ENCODE assay signal across 12 cellular contexts in genomic region chr17:7207120-7208001, GRCh38. TPM values are rescaled to one million over a fixed set of nuclear protein-coding genes. Genes with fewer than 3 reads are reported as not detected.
DNase-seq lines count a peak whose midpoint lies in the region; ATAC-seq and TF ChIP-seq lines count a peak whose summit lies in the region.
"Had no signal": no experiment of that assay in that cellular context is flagged by ENCODE, and none has a peak within 500 bp of the region (broad histone marks: within the 10 kb centered on the region; RNA-seq: fewer than 3 reads in every experiment).

No MANE protein-coding gene starts in this region.

- H3K9me3 ChIP-seq in BLaER1 treated with 17β-estradiol and CSF1 and Interleukin-3, amounts not matched to agents 10 nM and 100 nM (replicated peaks in 1 of 11), result no peaks in the 10 kb centered on the region
- H3K9me3 ChIP-seq in HUES6 (ENCODE audit: control insufficient read depth, insufficient read depth, low read depth, low read length), result no peaks in the 10 kb centered on the region
- H3K9me3 ChIP-seq in effector memory CD4-positive, alpha-beta T cell (ENCODE audit: control insufficient read depth, low read length), result no peaks in the 10 kb centered on the region
- H3K9me3 ChIP-seq: thoracic aorta had no signal

- ATAC-seq in HG02610 (IDR thresholded peaks at IDR 0.05; ENCODE audit: unreplicated experiment) (no peak), GM19397 (IDR thresholded peaks at IDR 0.05; ENCODE audit: unreplicated experiment) (no peak)

- H3K36me3 Mint-ChIP-seq in nephron (ENCODE audit: low read depth) (peaks cover 14% of the 10 kb centered on the region), endothelial cell (ENCODE audit: low read depth, unreplicated experiment) (peaks cover 26% of the 10 kb centered on the region)

- no peaks in the 10 kb centered on the region for H3K27me3 ChIP-seq in BLaER1 treated with 17β-estradiol and CSF1 and Interleukin-3, amounts not matched to agents 10 nM and 100 nM
- H3K27me3 ChIP-seq in HUES6 (ENCODE audit: control insufficient read depth, insufficient read depth, low read length), result no peaks in the 10 kb centered on the region; the same call in 1 of the 2 replicates
- no peaks in the 10 kb centered on the region for H3K27me3 ChIP-seq in effector memory CD4-positive, alpha-beta T cell (replicated peaks; ENCODE audit: control insufficient read depth, insufficient read depth, low read length, poor library complexity, severe bottlenecking)

- peak overlapping the region in 2 of 11 experiments; percentile 18 to 28; a peak in 2 of 22 replicates for H3K9ac ChIP-seq in BLaER1 treated with 17β-estradiol and CSF1 and Interleukin-3, amounts not matched to agents 10 nM and 100 nM
- H3K9ac ChIP-seq in HUES6 (ENCODE audit: low read length), result no peak overlapping the region
- H3K9ac ChIP-seq: parathyroid adenoma had no signal

- H3K4me2 ChIP-seq in BLaER1 treated with 17β-estradiol and CSF1 and Interleukin-3, amounts not matched to agents 10 nM and 100 nM, result peak overlapping the region in 6 of 11 experiments; percentile 3 to 42 (median 23); a peak in 8 of 22 replicates

- H3K27ac Mint-ChIP-seq in nephron (peak overlapping the region; percentile 98 to 99 (median 98)), endothelial cell (ENCODE audit: unreplicated experiment) (no peak overlapping the region)

- peaks cover 33 to 73% (median 59%) of the 10 kb centered on the region in 10 experiments for H3K4me1 ChIP-seq in BLaER1 treated with 17β-estradiol and CSF1 and Interleukin-3, amounts not matched to agents 10 nM and 100 nM
- H3K4me1 ChIP-seq in HUES6 (ENCODE audit: control insufficient read depth, insufficient read depth, low read length), result peaks cover 38% of the 10 kb centered on the region
- H3K4me1 ChIP-seq in effector memory CD4-positive, alpha-beta T cell (ENCODE audit: control insufficient read depth, insufficient read depth, low read length, poor library complexity, severe bottlenecking), result peaks cover 16% of the 10 kb centered on the region

- H3K4me1 Mint-ChIP-seq in nephron (peaks cover 50% of the 10 kb centered on the region), endothelial cell (ENCODE audit: unreplicated experiment) (peaks cover 32% of the 10 kb centered on the region)

- peaks cover 16 to 45% (median 19%) of the 10 kb centered on the region in 11 experiments for H3K36me3 ChIP-seq in BLaER1 treated with 17β-estradiol and CSF1 and Interleukin-3, amounts not matched to agents 10 nM and 100 nM
- H3K36me3 ChIP-seq in HUES6 (ENCODE audit: control insufficient read depth, insufficient read depth, low read length), result peaks cover 17% of the 10 kb centered on the region
- H3K36me3 ChIP-seq in effector memory CD4-positive, alpha-beta T cell (ENCODE audit: control insufficient read depth, insufficient read depth, low read length), result no peaks in the 10 kb centered on the region

- H3K4me3 ChIP-seq in BLaER1 treated with 17β-estradiol and CSF1 and Interleukin-3, amounts not matched to agents 10 nM and 100 nM, result no peak overlapping the region
- H3K4me3 ChIP-seq in HUES6 (ENCODE audit: low read depth, low read length), result peak overlapping the region; percentile 42
- no peak overlapping the region for H3K4me3 ChIP-seq in effector memory CD4-positive, alpha-beta T cell (ENCODE audit: insufficient read depth, low read depth, low read length, poor library complexity, severe bottlenecking)
- H3K4me3 ChIP-seq: thoracic aorta had no signal

- peak overlapping the region; percentile 74 to 84 (median 81) for H3K4me3 Mint-ChIP-seq in nephron
- H3K4me3 Mint-ChIP-seq in endothelial cell (ENCODE audit: unreplicated experiment), result no peak overlapping the region

- DNase-seq in effector memory CD4-positive, alpha-beta T cell, result no peak
- DNase-seq in endothelial cell (ENCODE audit: low spot score), result no peak
- DNase-seq in NCI-H1694 treated with DMSO at 0.1 percent for 48 hours (lab: John Stamatoyannopoulos, UW), result no peak
- DNase-seq: COR-L47; stimulated activated CD4-positive, alpha-beta T cell treated with anti-CD3 and anti-CD28 coated beads, Interleukin-4, amount 100 ng/mL, for 24 hours had no signal

- H3K27ac ChIP-seq in BLaER1 treated with 17β-estradiol and CSF1 and Interleukin-3, amounts not matched to agents 10 nM and 100 nM, result peak overlapping the region in 1 of 11 experiments; percentile 29; a peak in 1 of 22 replicates
- H3K27ac ChIP-seq in HUES6 (ENCODE audit: low read depth, low read length), result no peak overlapping the region
- H3K27ac ChIP-seq in effector memory CD4-positive, alpha-beta T cell (ENCODE audit: insufficient read depth, low read length, poor library complexity, severe bottlenecking), result peak overlapping the region; percentile 90
- H3K27ac ChIP-seq: parathyroid adenoma, thoracic aorta had no signal

- H4K20me1 ChIP-seq in BLaER1 treated with 17β-estradiol and CSF1 and Interleukin-3, amounts not matched to agents 10 nM and 100 nM, result peaks cover 18 to 93% (median 75%) of the 10 kb centered on the region in 11 experiments; a peak in 20 of 22 replicates

- H3K27me3 Mint-ChIP-seq in nephron (ENCODE audit: low read depth) (peaks cover 5% of the 10 kb centered on the region), endothelial cell (ENCODE audit: unreplicated experiment) (peaks cover 20% of the 10 kb centered on the region)

- H3K9me3 Mint-ChIP-seq in nephron (no peaks in the 10 kb centered on the region), endothelial cell (ENCODE audit: unreplicated experiment) (no peaks in the 10 kb centered on the region)

- TF ChIP-seq CTCF in nephron (IDR thresholded peaks at IDR 0.05; ENCODE audit: unreplicated experiment in 3 of 3), result no peak
- no peak for TF ChIP-seq CTCF in endothelial cell (IDR thresholded peaks at IDR 0.05; ENCODE audit: unreplicated experiment)

RNA-seq across cellular contexts. Expression of gene DLG4, which starts 12.3 kb away (rescaled TPM):
- 44.3 TPM for total RNA-seq in endothelial cell (ENCODE audit: unreplicated experiment)

RNA-seq across cellular contexts. Expression of gene ACADVL, which starts 12.4 kb away (rescaled TPM):
- total RNA-seq in endothelial cell (ENCODE audit: unreplicated experiment), result 281 TPM

RNA-seq across cellular contexts. Expression of gene DVL2, which starts 27.0 kb away (rescaled TPM):
- total RNA-seq in endothelial cell (ENCODE audit: unreplicated experiment), result 58.2 TPM

RNA-seq across cellular contexts. Expression of gene ASGR1, which starts 28.2 kb away (rescaled TPM):
- total RNA-seq in endothelial cell (ENCODE audit: unreplicated experiment), result 23.9 TPM

RNA-seq across cellular contexts. Expression of gene PHF23, which starts 31.9 kb away (rescaled TPM):
- 80.9 TPM for total RNA-seq in endothelial cell (ENCODE audit: unreplicated experiment)
